ENCODE assay signal across 1 cellular context in the genomic region with DNA sequence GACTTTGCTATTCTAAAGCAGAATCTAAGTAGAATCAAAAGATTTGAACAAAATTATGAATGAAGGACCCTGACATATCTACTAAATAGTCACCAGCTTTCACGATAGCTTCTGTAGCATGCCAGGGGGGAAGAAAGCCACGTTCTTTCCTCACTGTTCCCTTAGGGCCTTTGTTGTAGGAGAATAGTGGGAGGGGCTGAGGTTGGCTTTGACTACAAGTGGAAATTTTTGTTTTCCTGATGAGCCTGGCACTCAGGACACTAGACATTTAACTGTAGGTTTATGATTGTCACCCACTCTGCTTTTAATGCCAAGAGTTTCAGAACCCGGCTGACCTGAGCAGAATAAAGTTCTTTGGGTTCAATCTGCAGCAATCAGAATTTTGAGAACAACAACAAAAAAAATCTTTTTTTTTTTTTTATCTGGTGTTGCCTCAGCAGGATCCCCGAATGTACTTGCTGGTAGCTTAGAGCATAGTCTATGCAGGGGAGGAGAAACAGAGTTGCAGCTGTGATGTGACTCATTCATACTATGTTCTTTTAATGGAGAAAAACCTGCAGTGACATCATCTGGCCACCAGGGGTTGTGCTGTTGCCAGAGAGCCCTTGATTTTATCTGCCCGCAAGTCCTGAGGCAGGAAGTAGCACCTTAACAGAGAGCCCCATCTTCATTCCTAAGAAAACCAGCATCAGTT.
TF ChIP-seq lines count a peak whose summit lies in the region.

No MANE protein-coding gene starts in this region.

TF ChIP-seq in K562, 482 proteins besides CTCF, POLR2A, EP300 and RAD21 (continued from another document and continues in another):
- TF ChIP-seq ZNF740 (CRISPR knock-in tag; IDR thresholded peaks at IDR 0.05) (no peak), ZNF740 (tag; IDR thresholded peaks at IDR 0.05) (no peak), ZNF41 (CRISPR knock-in tag; conservative IDR thresholded peaks at IDR 0.05) (no peak), JUND (IDR thresholded peaks at IDR 0.05; ENCODE audit: borderline replicate concordance, low read depth, low read length) (peak; percentile 94), JUND (tag; IDR thresholded peaks at IDR 0.05; ENCODE audit: borderline replicate concordance, low read depth, low read length) (peak; percentile 92), CHAMP1 (IDR thresholded peaks at IDR 0.05) (peak; percentile 60; the same call in 1 of the 2 replicates), ELF1 (tag; IDR thresholded peaks at IDR 0.05) (peak; percentile 87), NR4A1 (CRISPR knock-in tag; IDR thresholded peaks at IDR 0.05) (no peak), NR4A1 (tag; IDR thresholded peaks at IDR 0.05) (no peak), GATA2 (CRISPR knock-in tag; IDR thresholded peaks at IDR 0.05) (peak; percentile 91), HINFP (tag; conservative IDR thresholded peaks at IDR 0.05; ENCODE audit: low read depth) (no peak), TCF7L2 (IDR thresholded peaks at IDR 0.05; ENCODE audit: low read depth, low read length) (no peak), DLX4 (CRISPR knock-in tag; IDR thresholded peaks at IDR 0.05) (no peak), FOSL1 (tag; conservative IDR thresholded peaks at IDR 0.05) (peak; percentile 91), VEZF1 (CRISPR knock-in tag; IDR thresholded peaks at IDR 0.05) (peak; percentile 21; the same call in 1 of the 2 replicates), THRAP3 (IDR thresholded peaks at IDR 0.05; ENCODE audit: borderline replicate concordance) (no peak), ZNF778 (CRISPR knock-in tag; IDR thresholded peaks at IDR 0.05) (no peak), SPI1 (IDR thresholded peaks at IDR 0.05; ENCODE audit: borderline replicate concordance, low read depth, low read length) (peak; percentile 55; the same call in 1 of the 2 replicates), GMEB1 (CRISPR knock-in tag; IDR thresholded peaks at IDR 0.05) (no peak)
- TF ChIP-seq, protein P1, sequence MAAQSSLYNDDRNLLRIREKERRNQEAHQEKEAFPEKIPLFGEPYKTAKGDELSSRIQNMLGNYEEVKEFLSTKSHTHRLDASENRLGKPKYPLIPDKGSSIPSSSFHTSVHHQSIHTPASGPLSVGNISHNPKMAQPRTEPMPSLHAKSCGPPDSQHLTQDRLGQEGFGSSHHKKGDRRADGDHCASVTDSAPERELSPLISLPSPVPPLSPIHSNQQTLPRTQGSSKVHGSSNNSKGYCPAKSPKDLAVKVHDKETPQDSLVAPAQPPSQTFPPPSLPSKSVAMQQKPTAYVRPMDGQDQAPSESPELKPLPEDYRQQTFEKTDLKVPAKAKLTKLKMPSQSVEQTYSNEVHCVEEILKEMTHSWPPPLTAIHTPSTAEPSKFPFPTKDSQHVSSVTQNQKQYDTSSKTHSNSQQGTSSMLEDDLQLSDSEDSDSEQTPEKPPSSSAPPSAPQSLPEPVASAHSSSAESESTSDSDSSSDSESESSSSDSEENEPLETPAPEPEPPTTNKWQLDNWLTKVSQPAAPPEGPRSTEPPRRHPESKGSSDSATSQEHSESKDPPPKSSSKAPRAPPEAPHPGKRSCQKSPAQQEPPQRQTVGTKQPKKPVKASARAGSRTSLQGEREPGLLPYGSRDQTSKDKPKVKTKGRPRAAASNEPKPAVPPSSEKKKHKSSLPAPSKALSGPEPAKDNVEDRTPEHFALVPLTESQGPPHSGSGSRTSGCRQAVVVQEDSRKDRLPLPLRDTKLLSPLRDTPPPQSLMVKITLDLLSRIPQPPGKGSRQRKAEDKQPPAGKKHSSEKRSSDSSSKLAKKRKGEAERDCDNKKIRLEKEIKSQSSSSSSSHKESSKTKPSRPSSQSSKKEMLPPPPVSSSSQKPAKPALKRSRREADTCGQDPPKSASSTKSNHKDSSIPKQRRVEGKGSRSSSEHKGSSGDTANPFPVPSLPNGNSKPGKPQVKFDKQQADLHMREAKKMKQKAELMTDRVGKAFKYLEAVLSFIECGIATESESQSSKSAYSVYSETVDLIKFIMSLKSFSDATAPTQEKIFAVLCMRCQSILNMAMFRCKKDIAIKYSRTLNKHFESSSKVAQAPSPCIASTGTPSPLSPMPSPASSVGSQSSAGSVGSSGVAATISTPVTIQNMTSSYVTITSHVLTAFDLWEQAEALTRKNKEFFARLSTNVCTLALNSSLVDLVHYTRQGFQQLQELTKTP (IDR thresholded peaks at IDR 0.05; ENCODE audit: low read depth in 1 of 2, partially characterized antibody in 2 of 2), result no peak
- TF ChIP-seq, protein P2, sequence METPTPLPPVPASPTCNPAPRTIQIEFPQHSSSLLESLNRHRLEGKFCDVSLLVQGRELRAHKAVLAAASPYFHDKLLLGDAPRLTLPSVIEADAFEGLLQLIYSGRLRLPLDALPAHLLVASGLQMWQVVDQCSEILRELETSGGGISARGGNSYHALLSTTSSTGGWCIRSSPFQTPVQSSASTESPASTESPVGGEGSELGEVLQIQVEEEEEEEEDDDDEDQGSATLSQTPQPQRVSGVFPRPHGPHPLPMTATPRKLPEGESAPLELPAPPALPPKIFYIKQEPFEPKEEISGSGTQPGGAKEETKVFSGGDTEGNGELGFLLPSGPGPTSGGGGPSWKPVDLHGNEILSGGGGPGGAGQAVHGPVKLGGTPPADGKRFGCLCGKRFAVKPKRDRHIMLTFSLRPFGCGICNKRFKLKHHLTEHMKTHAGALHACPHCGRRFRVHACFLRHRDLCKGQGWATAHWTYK (CRISPR knock-in tag; IDR thresholded peaks at IDR 0.05), result no peak
- TF ChIP-seq, protein P3, sequence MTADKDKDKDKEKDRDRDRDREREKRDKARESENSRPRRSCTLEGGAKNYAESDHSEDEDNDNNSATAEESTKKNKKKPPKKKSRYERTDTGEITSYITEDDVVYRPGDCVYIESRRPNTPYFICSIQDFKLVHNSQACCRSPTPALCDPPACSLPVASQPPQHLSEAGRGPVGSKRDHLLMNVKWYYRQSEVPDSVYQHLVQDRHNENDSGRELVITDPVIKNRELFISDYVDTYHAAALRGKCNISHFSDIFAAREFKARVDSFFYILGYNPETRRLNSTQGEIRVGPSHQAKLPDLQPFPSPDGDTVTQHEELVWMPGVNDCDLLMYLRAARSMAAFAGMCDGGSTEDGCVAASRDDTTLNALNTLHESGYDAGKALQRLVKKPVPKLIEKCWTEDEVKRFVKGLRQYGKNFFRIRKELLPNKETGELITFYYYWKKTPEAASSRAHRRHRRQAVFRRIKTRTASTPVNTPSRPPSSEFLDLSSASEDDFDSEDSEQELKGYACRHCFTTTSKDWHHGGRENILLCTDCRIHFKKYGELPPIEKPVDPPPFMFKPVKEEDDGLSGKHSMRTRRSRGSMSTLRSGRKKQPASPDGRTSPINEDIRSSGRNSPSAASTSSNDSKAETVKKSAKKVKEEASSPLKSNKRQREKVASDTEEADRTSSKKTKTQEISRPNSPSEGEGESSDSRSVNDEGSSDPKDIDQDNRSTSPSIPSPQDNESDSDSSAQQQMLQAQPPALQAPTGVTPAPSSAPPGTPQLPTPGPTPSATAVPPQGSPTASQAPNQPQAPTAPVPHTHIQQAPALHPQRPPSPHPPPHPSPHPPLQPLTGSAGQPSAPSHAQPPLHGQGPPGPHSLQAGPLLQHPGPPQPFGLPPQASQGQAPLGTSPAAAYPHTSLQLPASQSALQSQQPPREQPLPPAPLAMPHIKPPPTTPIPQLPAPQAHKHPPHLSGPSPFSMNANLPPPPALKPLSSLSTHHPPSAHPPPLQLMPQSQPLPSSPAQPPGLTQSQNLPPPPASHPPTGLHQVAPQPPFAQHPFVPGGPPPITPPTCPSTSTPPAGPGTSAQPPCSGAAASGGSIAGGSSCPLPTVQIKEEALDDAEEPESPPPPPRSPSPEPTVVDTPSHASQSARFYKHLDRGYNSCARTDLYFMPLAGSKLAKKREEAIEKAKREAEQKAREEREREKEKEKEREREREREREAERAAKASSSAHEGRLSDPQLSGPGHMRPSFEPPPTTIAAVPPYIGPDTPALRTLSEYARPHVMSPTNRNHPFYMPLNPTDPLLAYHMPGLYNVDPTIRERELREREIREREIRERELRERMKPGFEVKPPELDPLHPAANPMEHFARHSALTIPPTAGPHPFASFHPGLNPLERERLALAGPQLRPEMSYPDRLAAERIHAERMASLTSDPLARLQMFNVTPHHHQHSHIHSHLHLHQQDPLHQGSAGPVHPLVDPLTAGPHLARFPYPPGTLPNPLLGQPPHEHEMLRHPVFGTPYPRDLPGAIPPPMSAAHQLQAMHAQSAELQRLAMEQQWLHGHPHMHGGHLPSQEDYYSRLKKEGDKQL (CRISPR knock-in tag; IDR thresholded peaks at IDR 0.05; ENCODE audit: borderline replicate concordance), result no peak
- TF ChIP-seq, protein P4, sequence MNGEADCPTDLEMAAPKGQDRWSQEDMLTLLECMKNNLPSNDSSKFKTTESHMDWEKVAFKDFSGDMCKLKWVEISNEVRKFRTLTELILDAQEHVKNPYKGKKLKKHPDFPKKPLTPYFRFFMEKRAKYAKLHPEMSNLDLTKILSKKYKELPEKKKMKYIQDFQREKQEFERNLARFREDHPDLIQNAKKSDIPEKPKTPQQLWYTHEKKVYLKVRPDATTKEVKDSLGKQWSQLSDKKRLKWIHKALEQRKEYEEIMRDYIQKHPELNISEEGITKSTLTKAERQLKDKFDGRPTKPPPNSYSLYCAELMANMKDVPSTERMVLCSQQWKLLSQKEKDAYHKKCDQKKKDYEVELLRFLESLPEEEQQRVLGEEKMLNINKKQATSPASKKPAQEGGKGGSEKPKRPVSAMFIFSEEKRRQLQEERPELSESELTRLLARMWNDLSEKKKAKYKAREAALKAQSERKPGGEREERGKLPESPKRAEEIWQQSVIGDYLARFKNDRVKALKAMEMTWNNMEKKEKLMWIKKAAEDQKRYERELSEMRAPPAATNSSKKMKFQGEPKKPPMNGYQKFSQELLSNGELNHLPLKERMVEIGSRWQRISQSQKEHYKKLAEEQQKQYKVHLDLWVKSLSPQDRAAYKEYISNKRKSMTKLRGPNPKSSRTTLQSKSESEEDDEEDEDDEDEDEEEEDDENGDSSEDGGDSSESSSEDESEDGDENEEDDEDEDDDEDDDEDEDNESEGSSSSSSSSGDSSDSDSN (IDR thresholded peaks at IDR 0.05; ENCODE audit: borderline replicate concordance in 1 of 2, low read depth in 2 of 2, low read length in 2 of 2), result 0 out of 4 replicates have a peak, but pooled peaks of 1 of the 2 experiments have one; percentile 25
